Comparison of ENCODE assay signal across 18 cellular contexts in the genomic region with DNA sequence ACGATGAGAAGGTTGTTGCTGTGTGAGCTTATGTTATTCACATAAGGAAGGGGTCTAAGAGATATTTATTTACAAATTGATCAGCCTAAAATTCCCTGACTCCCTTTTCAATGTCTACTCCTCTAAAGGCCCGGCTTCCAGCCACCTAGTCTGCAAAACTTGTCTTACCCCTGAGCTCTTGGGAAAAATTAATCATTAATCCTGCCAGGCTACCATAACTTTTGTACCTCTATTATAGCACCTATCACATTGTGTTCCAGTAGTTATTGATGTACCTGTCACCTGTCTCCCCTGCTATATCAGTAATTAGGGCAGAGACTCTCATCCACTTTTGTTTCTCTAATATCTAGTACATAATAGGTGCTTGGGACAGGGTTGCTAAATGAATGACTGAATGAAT. TPM values are rescaled to one million over a fixed set of nuclear protein-coding genes. Genes with fewer than 3 reads are reported as not detected.
DNase-seq lines count a peak whose midpoint lies in the region; FAIRE-seq and TF ChIP-seq lines count a peak whose summit lies in the region.
"Had no signal": no experiment of that assay in that cellular context is flagged by ENCODE, and none has a peak within 500 bp of the region (broad histone marks: within the 10 kb centered on the region; RNA-seq: fewer than 3 reads in every experiment).

No MANE protein-coding gene starts in this region.

- no peak overlapping the region for H3K4me3 Mint-ChIP-seq in nephron
- H3K4me3 Mint-ChIP-seq: CD4-positive, alpha-beta memory T cell had no signal

- H3K4me1 Mint-ChIP-seq in nephron = no peaks in the 10 kb centered on the region
- H3K4me1 Mint-ChIP-seq: CD4-positive, alpha-beta memory T cell had no signal

- H3K27ac ChIP-seq in 22Rv1 = peak overlapping the region; percentile 51
- H3K27ac ChIP-seq in small intestine (ENCODE audit: low read depth in 1 of 2, low read length in 1 of 2) = no peak overlapping the region
- H3K27ac ChIP-seq: GM23248 had no signal

- FAIRE-seq in small intestine (lab: Jason Lieb, UNC) = no peak
- FAIRE-seq in GM19239 (lab: Jason Lieb, UNC) = no peak
- FAIRE-seq: GM12878, H1 had no signal

- no peaks in the 10 kb centered on the region for H3K4me1 ChIP-seq in small intestine (ENCODE audit: control insufficient read depth in 2 of 2, insufficient read depth in 1 of 2, low read depth in 1 of 2, low read length in 1 of 2)

- WGBS in small intestine, 3 donors = 31 to 52% (median 38%) methylated on average over 2 of the region's 2 CpGs

- DNase-seq in DMS53 treated with DMSO at 0.1 percent for 48 hours (lab: John Stamatoyannopoulos, UW; ENCODE audit: unreplicated experiment) (peak; percentile 44), small intestine (peak; percentile 51), GM19239 (ENCODE audit: insufficient read length, low spot score) (no peak), dermis blood vessel endothelial cell (no peak), RKO (ENCODE audit: low spot score) (no peak)
- DNase-seq: C1 segment of cervical spinal cord; Calu3; CD4-positive, alpha-beta memory T cell; COR-L47; EL; GDM1; GM23248; H7; HCEC 1CT had no signal

- H3K36me3 ChIP-seq in small intestine (ENCODE audit: control insufficient read depth in 2 of 2, insufficient read depth in 2 of 2, low read length in 2 of 2) = no peaks in the 10 kb centered on the region

- no peak overlapping the region for H3K4me3 ChIP-seq in small intestine (ENCODE audit: low read depth in 1 of 2, low read length in 2 of 2)
- H3K4me3 ChIP-seq: GM12878, GM23248 had no signal

- H3K27me3 Mint-ChIP-seq in nephron (ENCODE audit: low read depth) = no peaks in the 10 kb centered on the region

- TF ChIP-seq CTCF in 22Rv1 (IDR thresholded peaks at IDR 0.05) (no peak), nephron (IDR thresholded peaks at IDR 0.05; ENCODE audit: unreplicated experiment in 3 of 3) (no peak)

- H3K27me3 ChIP-seq in small intestine (ENCODE audit: control insufficient read depth in 2 of 2, insufficient read depth in 2 of 2, low read length in 2 of 2) = no peaks in the 10 kb centered on the region

- no peaks in the 10 kb centered on the region for H3K36me3 Mint-ChIP-seq in nephron (ENCODE audit: low read depth)
- H3K36me3 Mint-ChIP-seq: CD4-positive, alpha-beta memory T cell had no signal

- peak overlapping the region in 2 of 3 experiments; percentile 42 to 64 for H3K27ac Mint-ChIP-seq in nephron
- H3K27ac Mint-ChIP-seq: CD4-positive, alpha-beta memory T cell had no signal

- no peaks in the 10 kb centered on the region for H3K9me3 ChIP-seq in small intestine (ENCODE audit: control insufficient read depth, low read depth)

- H3K9me3 Mint-ChIP-seq in nephron = no peaks in the 10 kb centered on the region
- H3K9me3 Mint-ChIP-seq: CD4-positive, alpha-beta memory T cell had no signal

RNA-seq across cellular contexts. Expression of a gene that starts 29.3 kb away (rescaled TPM):
- 10 to 100 TPM in 1 of 3 donors, 1 to 10 TPM in 2; 5.9 to 10.7 (median 7.8) TPM for polyA plus RNA-seq in small intestine
- total RNA-seq in dermis blood vessel endothelial cell = 17.4 and 23.3 TPM in 2 replicates

Comparison
In these comparisons a context has a peak if more than half of its experiments do, and no peak if none do; other contexts are left out.
1. DNase-seq: peak in DMS53 treated with DMSO at 0.1 percent for 48 hours (single experiment) and small intestine (single experiment); none in GM19239 (single experiment), dermis blood vessel endothelial cell (single experiment) and RKO (single experiment).